8 cellular contexts compared by ENCODE assay signal in the genomic region with DNA sequence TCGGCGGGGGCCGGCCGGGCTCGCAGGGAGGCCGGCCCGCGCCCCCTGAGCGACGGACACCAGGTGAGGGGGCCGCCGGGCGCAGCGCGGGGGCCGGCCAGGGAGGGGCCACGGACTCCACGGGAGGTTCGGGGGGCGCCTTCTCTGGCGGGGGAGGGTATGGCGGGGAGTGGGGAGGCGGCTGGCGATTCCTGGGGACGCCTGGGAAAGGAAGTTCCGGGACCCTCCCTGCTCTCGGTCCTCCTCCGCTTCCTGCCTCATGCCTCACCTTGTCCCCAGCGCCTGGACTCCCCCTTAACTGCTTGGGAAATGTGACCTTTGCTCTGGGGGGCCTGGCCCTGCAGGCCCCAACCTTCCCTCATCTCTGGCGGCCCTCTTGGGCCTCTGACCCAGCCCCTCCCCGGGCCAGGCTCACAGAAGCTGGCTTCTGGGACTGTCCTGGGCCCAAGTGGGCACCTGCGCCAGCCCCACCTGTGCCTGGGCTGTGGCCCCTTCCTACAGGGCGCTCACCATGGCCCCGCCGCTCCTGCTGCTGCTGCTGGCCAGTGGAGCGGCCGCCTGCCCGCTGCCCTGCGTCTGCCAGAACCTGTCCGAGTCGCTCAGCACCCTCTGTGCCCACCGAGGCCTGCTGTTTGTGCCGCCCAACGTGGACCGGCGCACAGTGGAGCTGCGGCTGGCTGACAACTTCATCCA. TPM values are rescaled to one million over a fixed set of nuclear protein-coding genes. Genes with fewer than 3 reads are reported as not detected.
DNase-seq lines count a peak whose midpoint lies in the region; ATAC-seq, FAIRE-seq and TF ChIP-seq lines count a peak whose summit lies in the region.

No MANE protein-coding gene starts in this region.

- peak overlapping the region; percentile 70; the same call in 1 of the 2 replicates for H3K9ac ChIP-seq in iPS-20b (ENCODE audit: low read depth, low read length)

- H3K9me3 ChIP-seq in WERI-Rb-1 (ENCODE audit: severe bottlenecking) = no peaks in the 10 kb centered on the region
- no peaks in the 10 kb centered on the region for H3K9me3 ChIP-seq in iPS-20b (ENCODE audit: insufficient read depth, low read depth, low read length)
- no peaks in the 10 kb centered on the region for H3K9me3 ChIP-seq in thoracic aorta

- H3K4me1 ChIP-seq in ACC112 (ENCODE audit: control insufficient read depth, insufficient read depth, low read length, unreplicated experiment) = peaks cover 5% of the 10 kb centered on the region
- H3K4me1 ChIP-seq in iPS-20b (ENCODE audit: insufficient read depth, low read length) = peaks cover 8% of the 10 kb centered on the region; the same call in 1 of the 2 replicates
- peaks cover 4 to 9% of the 10 kb centered on the region in 2 donors for H3K4me1 ChIP-seq in thoracic aorta (ENCODE audit: control insufficient read depth in 1 of 2, low read depth in 2 of 2)

- peak overlapping the region; percentile 66 for H2AFZ ChIP-seq in ACC112 (ENCODE audit: low read length, unreplicated experiment)

- peaks cover 14% of the 10 kb centered on the region for H3K79me2 ChIP-seq in ACC112 (ENCODE audit: control insufficient read depth, insufficient read depth, low read length, unreplicated experiment)

- peak overlapping the region; percentile 99 for H3K4me3 ChIP-seq in ACC112 (ENCODE audit: low read depth, low read length)
- H3K4me3 ChIP-seq in WERI-Rb-1 (ENCODE audit: low read depth, low read length) = peak overlapping the region; percentile 38
- peak overlapping the region; percentile 68; the same call in 1 of the 2 replicates for H3K4me3 ChIP-seq in iPS-20b (ENCODE audit: low read length)
- peak overlapping the region; percentile 80 for H3K4me3 ChIP-seq in thoracic aorta

- no peak for FAIRE-seq in GM19239 (lab: Jason Lieb, UNC)

- TF ChIP-seq CTCF in WERI-Rb-1 (IDR thresholded peaks at IDR 0.05; ENCODE audit: low read depth, low read length) (no peak), thoracic aorta (IDR thresholded peaks at IDR 0.05) (no peak)

- H3K27me3 ChIP-seq in ACC112 (ENCODE audit: insufficient read depth, low read length) (no peaks in the 10 kb centered on the region), WERI-Rb-1 (ENCODE audit: insufficient read depth, low read depth, severe bottlenecking) (no peaks in the 10 kb centered on the region), iPS-20b (ENCODE audit: insufficient read depth, low read length) (no peaks in the 10 kb centered on the region), thoracic aorta (replicated peaks; ENCODE audit: insufficient read depth) (no peaks in the 10 kb centered on the region)

- CTCF ChIA-PET in HEK293T (lab: Yijun Ruan, JAX) = no interaction called here

- peak; percentile 63 for DNase-seq in GM19239 (ENCODE audit: insufficient read length, low spot score)
- no peak for DNase-seq in WERI-Rb-1
- DNase-seq in thoracic aorta (ENCODE audit: low spot score) = no peak
- DNase-seq in HCEC 1CT = no peak
- DNase-seq in HEK293T (ENCODE audit: extremely low spot score) = no peak
- DNase-seq in dedifferentiated amniotic fluid mesenchymal stem cell (ENCODE audit: extremely low spot score) = no peak

- POLR2A ChIA-PET in HEK293T (lab: Yijun Ruan, JAX) = interaction anchor here (1.0 to 1.1 kb wide), 2 partner anchors 10 to 568 kb away, joined by 3 read pairs; a partner anchor contains a TSS

- no peak for ATAC-seq in thoracic aorta (ENCODE audit: insufficient number of reproducible peaks, low FRiP score, low read depth)

- no peaks in the 10 kb centered on the region for H3K36me3 ChIP-seq in ACC112 (ENCODE audit: insufficient read depth, low read length)
- H3K36me3 ChIP-seq in WERI-Rb-1 = peaks cover 5% of the 10 kb centered on the region; the same call in 1 of the 2 replicates
- peaks cover 6% of the 10 kb centered on the region; the same call in 1 of the 2 replicates for H3K36me3 ChIP-seq in iPS-20b (ENCODE audit: insufficient read depth, low read depth, low read length)
- H3K36me3 ChIP-seq in thoracic aorta = no peaks in the 10 kb centered on the region

- H3K27ac ChIP-seq in ACC112 (ENCODE audit: low read depth, low read length) = no peak overlapping the region; the same call in 1 of the 2 replicates
- H3K27ac ChIP-seq in WERI-Rb-1 = 0 out of 2 replicates have a peak overlapping the region, but pooled peaks have one; percentile 29
- no peak overlapping the region for H3K27ac ChIP-seq in iPS-20b (ENCODE audit: low read length)
- peak overlapping the region in 1 of 2 donors; percentile 17 for H3K27ac ChIP-seq in thoracic aorta

TF ChIP-seq in HEK293T, 16 proteins besides CTCF, POLR2A, EP300 and RAD21:
- TF ChIP-seq FOXK2 (IDR thresholded peaks at IDR 0.05) (no peak), CTBP1 (IDR thresholded peaks at IDR 0.05; ENCODE audit: borderline replicate concordance) (no peak), SUZ12 (IDR thresholded peaks at IDR 0.05) (no peak), SP1 (IDR thresholded peaks at IDR 0.05) (no peak), BHLHE40 (IDR thresholded peaks at IDR 0.05; ENCODE audit: borderline replicate concordance) (no peak), LEF1 (IDR thresholded peaks at IDR 0.05; ENCODE audit: borderline replicate concordance) (no peak), HDGF (IDR thresholded peaks at IDR 0.05; ENCODE audit: borderline replicate concordance) (no peak), ARNT (IDR thresholded peaks at IDR 0.05) (no peak), FOXM1 (IDR thresholded peaks at IDR 0.05; ENCODE audit: borderline replicate concordance) (no peak), TARDBP (IDR thresholded peaks at IDR 0.05) (no peak), FOXA1 (IDR thresholded peaks at IDR 0.05) (no peak), L3MBTL2 (conservative IDR thresholded peaks at IDR 0.05) (no peak), NFRKB (IDR thresholded peaks at IDR 0.05) (no peak), ELF4 (IDR thresholded peaks at IDR 0.05) (no peak), ZNF384 (IDR thresholded peaks at IDR 0.05) (no peak)
- TF ChIP-seq, protein P1, sequence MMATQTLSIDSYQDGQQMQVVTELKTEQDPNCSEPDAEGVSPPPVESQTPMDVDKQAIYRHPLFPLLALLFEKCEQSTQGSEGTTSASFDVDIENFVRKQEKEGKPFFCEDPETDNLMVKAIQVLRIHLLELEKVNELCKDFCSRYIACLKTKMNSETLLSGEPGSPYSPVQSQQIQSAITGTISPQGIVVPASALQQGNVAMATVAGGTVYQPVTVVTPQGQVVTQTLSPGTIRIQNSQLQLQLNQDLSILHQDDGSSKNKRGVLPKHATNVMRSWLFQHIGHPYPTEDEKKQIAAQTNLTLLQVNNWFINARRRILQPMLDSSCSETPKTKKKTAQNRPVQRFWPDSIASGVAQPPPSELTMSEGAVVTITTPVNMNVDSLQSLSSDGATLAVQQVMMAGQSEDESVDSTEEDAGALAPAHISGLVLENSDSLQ (IDR thresholded peaks at IDR 0.05) = no peak
TF ChIP-seq in HEK293T: peak in this region for 0.

RNA-seq across cellular contexts. Expression of a gene that starts 0.5 kb away (rescaled TPM):
- total RNA-seq in thoracic aorta = 10 to 100 TPM; 12.4 to 23.0 TPM

RNA-seq across cellular contexts. Expression of a gene that starts 14.1 kb away (rescaled TPM):
- total RNA-seq in thoracic aorta = 10 to 100 TPM; 11.9 to 17.5 TPM

Comparison
In these comparisons a context has a peak if more than half of its experiments do, and no peak if none do; other contexts are left out.
1. H3K4me3 ChIP-seq: peak in every context shown above with its lines; median percentile 99 in ACC112; 80 in thoracic aorta; 68 in iPS-20b; 38 in WERI-Rb-1.